ENCODE assay signal across 8 cellular contexts in genomic region chr4:8537041-8537461, GRCh38. TPM values are rescaled to one million over a fixed set of nuclear protein-coding genes. Genes with fewer than 3 reads are reported as not detected.
DNase-seq lines count a peak whose midpoint lies in the region; ATAC-seq, FAIRE-seq and TF ChIP-seq lines count a peak whose summit lies in the region.

No MANE protein-coding gene starts in this region.

- no peaks in the 10 kb centered on the region for H3K36me3 Mint-ChIP-seq in activated CD8-positive, alpha-beta memory T cell treated with anti-CD3 and anti-CD28 coated beads, Interleukin-2, amount 10 ng/mL, durations not matched to agents 7 days and 5 days

- TF ChIP-seq EP300 in HepG2 (IDR thresholded peaks at IDR 0.05; ENCODE audit: low read depth in 2 of 2, low read length in 2 of 2) (no peak), HepG2 (CRISPR knock-in tag; IDR thresholded peaks at IDR 0.05; ENCODE audit: borderline replicate concordance) (no peak)

- no peak for TF ChIP-seq RAD21 in HepG2 (CRISPR knock-in tag; IDR thresholded peaks at IDR 0.05)

- H3K4me2 ChIP-seq in HepG2 (ENCODE audit: low read depth, low read length): peak overlapping the region; percentile 47; the same call in 1 of the 2 replicates

- BruUV-seq in HepG2 (replicated peaks; lab: Mats Ljungman, UMichigan): no TSS peak

- no peaks in the 10 kb centered on the region for H3K27me3 Mint-ChIP-seq in activated CD8-positive, alpha-beta memory T cell treated with anti-CD3 and anti-CD28 coated beads, Interleukin-2, amount 10 ng/mL, durations not matched to agents 7 days and 5 days

- in situ Hi-C loops in HepG2 (cut with HindIII; ENCODE audit: extremely low pct_ligation_motif_present, low pct_unique_long_range_greater_than_20kb): no loop called here
- in situ Hi-C loops in GM13976 (cut with MboI; ENCODE audit: low sequenced_read_pairs, unreplicated experiment): no loop called here

- no peak for TF ChIP-seq POLR2A in HepG2 (IDR thresholded peaks at IDR 0.05; ENCODE audit: insufficient read depth in 1 of 2, low read depth in 2 of 2, low read length in 2 of 2)

- H3K9me3 ChIP-seq in HepG2 (ENCODE audit: low read length): no peaks in the 10 kb centered on the region

- H3K79me2 ChIP-seq in HepG2 (ENCODE audit: insufficient read depth, low read length): no peaks in the 10 kb centered on the region

- WGBS in HepG2 (ENCODE audit: low lambda C conversion rate): 3% methylated on average over 9 of the region's 9 CpGs

- no peaks in the 10 kb centered on the region for H3K4me1 ChIP-seq in HepG2 (ENCODE audit: insufficient read depth, low read length)

- H3K4me3 Mint-ChIP-seq in activated CD8-positive, alpha-beta memory T cell treated with anti-CD3 and anti-CD28 coated beads, Interleukin-2, amount 10 ng/mL, durations not matched to agents 7 days and 5 days: no peak overlapping the region

- peaks cover 8% of the 10 kb centered on the region for H3K4me1 Mint-ChIP-seq in activated CD8-positive, alpha-beta memory T cell treated with anti-CD3 and anti-CD28 coated beads, Interleukin-2, amount 10 ng/mL, durations not matched to agents 7 days and 5 days

- H4K20me1 ChIP-seq in HepG2 (ENCODE audit: insufficient read depth, low read length): no peaks in the 10 kb centered on the region

- FAIRE-seq in HepG2 (lab: Jason Lieb, UNC): no peak

- no peak overlapping the region for H3K9ac ChIP-seq in HepG2 (ENCODE audit: insufficient read depth, low read depth, low read length)

- H3K36me3 ChIP-seq in HepG2 (replicated peaks in 1 of 2; ENCODE audit: control insufficient read depth in 1 of 2, insufficient read depth in 2 of 2, low read length in 2 of 2): no peaks in the 10 kb centered on the region

- peaks cover 12% of the 10 kb centered on the region for H3K9me3 Mint-ChIP-seq in activated CD8-positive, alpha-beta memory T cell treated with anti-CD3 and anti-CD28 coated beads, Interleukin-2, amount 10 ng/mL, durations not matched to agents 7 days and 5 days (ENCODE audit: low read depth)

- H2AFZ ChIP-seq in HepG2 (ENCODE audit: low read length): no peak overlapping the region

- H3K27me3 ChIP-seq in HepG2 (ENCODE audit: control insufficient read depth in 1 of 2, insufficient read depth in 2 of 2, low read length in 2 of 2): peaks cover 0 to 12% of the 10 kb centered on the region in 2 experiments; a peak in 2 of 5 replicates

- H3K4me3 ChIP-seq in HepG2 (replicated peaks in 1 of 3; ENCODE audit: insufficient read depth in 1 of 3, low read depth in 2 of 3, low read length in 3 of 3): no peak overlapping the region

- intact Hi-C loops in HepG2 (cut with micrococcal nuclease; ENCODE audit: unreplicated experiment): no loop called here

- no peak overlapping the region for H3K27ac Mint-ChIP-seq in activated CD8-positive, alpha-beta memory T cell treated with anti-CD3 and anti-CD28 coated beads, Interleukin-2, amount 10 ng/mL, durations not matched to agents 7 days and 5 days

- POLR2A ChIA-PET in HepG2 (lab: Yijun Ruan, JAX): no interaction called here

- CTCF ChIA-PET in HepG2 (lab: Yijun Ruan, JAX; ENCODE audit: low intra/inter-chr PET ratio, low total read pairs): no interaction called here
- CTCF ChIA-PET in activated CD8-positive, alpha-beta memory T cell treated with anti-CD3 and anti-CD28 coated beads, Interleukin-2, amount 10 ng/mL, durations not matched to agents 7 days and 5 days (lab: Charles Lee): no interaction called here

- peak; percentile 28 for DNase-seq in COLO668 (lab: John Stamatoyannopoulos, UW; ENCODE audit: unreplicated experiment)
- DNase-seq in HepG2 (ENCODE audit: low spot score): peak; percentile 42
- no peak for DNase-seq in GM13976 (ENCODE audit: low spot score)
- no peak for DNase-seq in NCI-H82 (lab: John Stamatoyannopoulos, UW)
- DNase-seq in retina: no peak
- DNase-seq in activated CD8-positive, alpha-beta memory T cell treated with anti-CD3 and anti-CD28 coated beads, Interleukin-2, amount 10 ng/mL, durations not matched to agents 7 days and 5 days: no peak

- TF ChIP-seq CTCF in VCaP (conservative IDR thresholded peaks at IDR 0.05) (no peak), HepG2 (CRISPR knock-in tag; IDR thresholded peaks at IDR 0.05) (no peak), GM13976 (IDR thresholded peaks at IDR 0.05; ENCODE audit: borderline replicate concordance, control extremely low read depth, extremely low read depth, insufficient read depth, missing control alignments) (no peak)

- H3K27ac ChIP-seq in VCaP (peak overlapping the region; percentile 94), HepG2 (ENCODE audit: extremely low read length, insufficient read depth, low read length) (no peak overlapping the region)

- ATAC-seq in HG03432 (IDR thresholded peaks at IDR 0.05; ENCODE audit: unreplicated experiment) (peak; percentile 59), HepG2 (peak; percentile 66)
- no peak for ATAC-seq in activated CD8-positive, alpha-beta memory T cell treated with anti-CD3 and anti-CD28 coated beads, Interleukin-2, amount 10 ng/mL, durations not matched to agents 7 days and 5 days

TF ChIP-seq in HepG2, 621 proteins besides CTCF, POLR2A, EP300 and RAD21 (continues in another document):
- TF ChIP-seq, protein P1, sequence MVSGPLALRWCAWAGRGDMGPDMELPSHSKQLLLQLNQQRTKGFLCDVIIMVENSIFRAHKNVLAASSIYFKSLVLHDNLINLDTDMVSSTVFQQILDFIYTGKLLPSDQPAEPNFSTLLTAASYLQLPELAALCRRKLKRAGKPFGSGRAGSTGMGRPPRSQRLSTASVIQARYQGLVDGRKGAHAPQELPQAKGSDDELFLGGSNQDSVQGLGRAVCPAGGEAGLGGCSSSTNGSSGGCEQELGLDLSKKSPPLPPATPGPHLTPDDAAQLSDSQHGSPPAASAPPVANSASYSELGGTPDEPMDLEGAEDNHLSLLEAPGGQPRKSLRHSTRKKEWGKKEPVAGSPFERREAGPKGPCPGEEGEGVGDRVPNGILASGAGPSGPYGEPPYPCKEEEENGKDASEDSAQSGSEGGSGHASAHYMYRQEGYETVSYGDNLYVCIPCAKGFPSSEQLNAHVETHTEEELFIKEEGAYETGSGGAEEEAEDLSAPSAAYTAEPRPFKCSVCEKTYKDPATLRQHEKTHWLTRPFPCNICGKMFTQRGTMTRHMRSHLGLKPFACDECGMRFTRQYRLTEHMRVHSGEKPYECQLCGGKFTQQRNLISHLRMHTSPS (CRISPR knock-in tag; IDR thresholded peaks at IDR 0.05; ENCODE audit: low read depth): no peak

RNA-seq across cellular contexts. Expression of gene GPR78, which starts 43.1 kb away (rescaled TPM):
- total RNA-seq in HepG2 (2016; rRNA removed; fragmentation: Illumina TruSeq; extraction: Trizol): 0.07 TPM in 1 of 2 replicates, not detected in the other
- not detected in 2 replicates for total RNA-seq in HepG2 (2016; cell fraction: cytosol; rRNA removed; fragmentation: Illumina TruSeq; extraction: Trizol; ENCODE audit: low read depth)
- total RNA-seq in HepG2 (2016; cell fraction: insoluble cytoplasmic fraction; rRNA removed; fragmentation: Illumina TruSeq; extraction: Trizol): not detected in 2 replicates
- total RNA-seq in HepG2 (2016; cell fraction: membrane; rRNA removed; fragmentation: Illumina TruSeq; extraction: Trizol): 0.07 TPM in 1 of 2 replicates, not detected in the other
- total RNA-seq in HepG2 (2016; cell fraction: nucleus; rRNA removed; fragmentation: Illumina TruSeq; extraction: Trizol): 0.12 and 0.13 TPM in 2 replicates
- polyA plus RNA-seq in HepG2 (2011; rRNA removed): 0.01 TPM in 1 of 2 replicates, not detected in the other
- polyA plus RNA-seq in HepG2 (2011; cell fraction: cytosol; rRNA removed): not detected in 2 replicates
- 0.10 and 0.13 TPM in 2 replicates for polyA plus RNA-seq in HepG2 (2011; cell fraction: nucleus; rRNA removed)
- polyA plus RNA-seq in HepG2 (2012): not detected in 2 replicates
- not detected in 2 replicates for polyA plus RNA-seq in HepG2 (2016; cell fraction: cytosol; fragmentation: Illumina TruSeq; extraction: Trizol; ENCODE audit: low read depth)
- not detected in 2 replicates for polyA plus RNA-seq in HepG2 (2016; cell fraction: insoluble cytoplasmic fraction; fragmentation: Illumina TruSeq; extraction: Trizol; ENCODE audit: low read depth)
- not detected in 2 replicates for polyA plus RNA-seq in HepG2 (2016; cell fraction: membrane; fragmentation: Illumina TruSeq; extraction: Trizol; ENCODE audit: low read depth)
- polyA plus RNA-seq in HepG2 (2016; cell fraction: nucleus; fragmentation: Illumina TruSeq; extraction: Trizol; ENCODE audit: insufficient read depth, low read depth): 0.16 TPM in 1 of 2 replicates, not detected in the other
- 0.07 TPM in 1 of 2 replicates, not detected in the other for polyA minus RNA-seq in HepG2 (2011; rRNA and poly(A)+ RNA removed; ENCODE audit: low replicate concordance)
- polyA minus RNA-seq in HepG2 (2011; cell fraction: cytosol; rRNA and poly(A)+ RNA removed): not detected in 2 replicates
- polyA minus RNA-seq in HepG2 (2011; cell fraction: nucleus; rRNA and poly(A)+ RNA removed): 0.13 TPM in 1 of 2 replicates, not detected in the other
- not detected for total RNA-seq in activated CD8-positive, alpha-beta memory T cell treated with anti-CD3 and anti-CD28 coated beads, Interleukin-2, amount 10 ng/mL, durations not matched to agents 7 days and 5 days

RNA-seq across cellular contexts. Expression of gene CPZ, which starts 55.5 kb away (rescaled TPM):
- 0.38 and 0.58 TPM in 2 replicates for total RNA-seq in HepG2 (2016; rRNA removed; fragmentation: Illumina TruSeq; extraction: Trizol)
- total RNA-seq in HepG2 (2016; cell fraction: cytosol; rRNA removed; fragmentation: Illumina TruSeq; extraction: Trizol; ENCODE audit: low read depth): not detected in 2 replicates
- total RNA-seq in HepG2 (2016; cell fraction: insoluble cytoplasmic fraction; rRNA removed; fragmentation: Illumina TruSeq; extraction: Trizol): 0.79 and 0.80 TPM in 2 replicates
- total RNA-seq in HepG2 (2016; cell fraction: membrane; rRNA removed; fragmentation: Illumina TruSeq; extraction: Trizol): 0.31 and 0.65 TPM in 2 replicates
- total RNA-seq in HepG2 (2016; cell fraction: nucleus; rRNA removed; fragmentation: Illumina TruSeq; extraction: Trizol): 0.25 and 0.96 TPM in 2 replicates
- 0.60 and 0.61 TPM in 2 replicates for polyA plus RNA-seq in HepG2 (2011; rRNA removed)
- 0.49 and 0.76 TPM in 2 replicates for polyA plus RNA-seq in HepG2 (2011; cell fraction: cytosol; rRNA removed)
- 1.9 and 3.1 TPM in 2 replicates for polyA plus RNA-seq in HepG2 (2011; cell fraction: nucleus; rRNA removed)
- 0.36 and 1.1 TPM in 2 replicates for polyA plus RNA-seq in HepG2 (2012)
- polyA plus RNA-seq in HepG2 (2016; cell fraction: cytosol; fragmentation: Illumina TruSeq; extraction: Trizol; ENCODE audit: low read depth): 0.23 and 0.32 TPM in 2 replicates
- 0.38 and 0.51 TPM in 2 replicates for polyA plus RNA-seq in HepG2 (2016; cell fraction: insoluble cytoplasmic fraction; fragmentation: Illumina TruSeq; extraction: Trizol; ENCODE audit: low read depth)
- 0.31 and 0.38 TPM in 2 replicates for polyA plus RNA-seq in HepG2 (2016; cell fraction: membrane; fragmentation: Illumina TruSeq; extraction: Trizol; ENCODE audit: low read depth)
- 1.5 and 1.9 TPM in 2 replicates for polyA plus RNA-seq in HepG2 (2016; cell fraction: nucleus; fragmentation: Illumina TruSeq; extraction: Trizol; ENCODE audit: insufficient read depth, low read depth)
- 0.44 and 0.58 TPM in 2 replicates for polyA minus RNA-seq in HepG2 (2011; rRNA and poly(A)+ RNA removed; ENCODE audit: low replicate concordance)
- 0.79 TPM in 1 of 2 replicates, not detected in the other for polyA minus RNA-seq in HepG2 (2011; cell fraction: cytosol; rRNA and poly(A)+ RNA removed)
- polyA minus RNA-seq in HepG2 (2011; cell fraction: nucleus; rRNA and poly(A)+ RNA removed): 0.25 and 0.77 TPM in 2 replicates
- total RNA-seq in activated CD8-positive, alpha-beta memory T cell treated with anti-CD3 and anti-CD28 coated beads, Interleukin-2, amount 10 ng/mL, durations not matched to agents 7 days and 5 days: not detected

Comparison
In these comparisons a context has a peak if more than half of its experiments do, and no peak if none do; other contexts are left out.
1. DNase-seq: peak in COLO668 (single experiment) and HepG2 (single experiment); none in GM13976 (single experiment), NCI-H82 (single experiment), retina (single experiment) and activated CD8-positive, alpha-beta memory T cell treated with anti-CD3 and anti-CD28 coated beads, Interleukin-2, amount 10 ng/mL, durations not matched to agents 7 days and 5 days (single experiment).